ENCODE assay signal across 12 cellular contexts in the genomic region with DNA sequence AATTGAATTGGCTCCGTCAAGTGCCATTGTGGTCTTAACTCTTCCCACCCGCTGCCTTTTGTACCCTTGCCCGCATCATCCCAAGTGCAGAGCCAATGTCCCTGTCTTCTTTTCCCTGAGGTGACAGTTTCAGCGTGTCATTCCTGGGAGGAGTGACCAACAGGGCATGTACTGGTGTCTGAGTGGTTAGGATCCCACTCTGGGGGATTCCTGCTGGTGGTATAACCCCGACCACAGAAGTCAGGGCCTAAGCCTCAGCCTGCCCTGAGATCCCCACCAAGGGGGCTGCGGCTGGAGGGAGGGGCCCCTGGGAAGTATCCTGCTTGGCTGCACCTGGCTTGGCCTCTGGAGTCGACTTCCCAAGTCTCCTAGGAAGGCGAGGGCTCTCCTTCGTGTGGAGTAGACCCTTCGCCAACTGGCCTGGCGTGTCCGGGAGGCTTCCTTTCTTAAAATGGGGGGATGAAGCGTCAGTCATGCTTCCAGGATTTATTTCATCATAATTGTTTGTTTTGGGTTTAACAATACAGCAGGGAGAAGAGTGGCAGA. TPM values are rescaled to one million over a fixed set of nuclear protein-coding genes. Genes with fewer than 3 reads are reported as not detected.
DNase-seq lines count a peak whose midpoint lies in the region; ATAC-seq and TF ChIP-seq lines count a peak whose summit lies in the region.
"Had no signal": no experiment of that assay in that cellular context is flagged by ENCODE, and none has a peak within 500 bp of the region (broad histone marks: within the 10 kb centered on the region; RNA-seq: fewer than 3 reads in every experiment).

No MANE protein-coding gene starts in this region.

- no TSS peak for BruUV-seq in PC-9 (replicated peaks; lab: Mats Ljungman, UMichigan)

- peak overlapping the region; percentile 56 for H3K4me2 ChIP-seq in PC-9

- H3K9me2 ChIP-seq in PC-9 (ENCODE audit: insufficient read depth): no peaks in the 10 kb centered on the region

- no peaks in the 10 kb centered on the region for H4K20me1 ChIP-seq in PC-9 (ENCODE audit: insufficient read depth)

- no peak overlapping the region for H3K4me3 ChIP-seq in PC-9
- peak overlapping the region; percentile 9 for H3K4me3 ChIP-seq in coronary artery
- H3K4me3 ChIP-seq in upper lobe of left lung: no peak overlapping the region

- no peaks in the 10 kb centered on the region for H3K9me3 ChIP-seq in PC-9 (ENCODE audit: insufficient read depth, low read depth)
- no peaks in the 10 kb centered on the region for H3K9me3 ChIP-seq in upper lobe of left lung
- H3K9me3 ChIP-seq: Caco-2 had no signal

- TF ChIP-seq EP300 in upper lobe of left lung (IDR thresholded peaks at IDR 0.05): no peak

- H2AFZ ChIP-seq in PC-9: no peak overlapping the region

- no peaks in the 10 kb centered on the region for H3K79me2 ChIP-seq in PC-9 (ENCODE audit: low read depth)

- intact Hi-C loops in PC-9 (cut with micrococcal nuclease; ENCODE audit: unreplicated experiment): loop anchor here (1.0 kb wide), 1 partner anchor 20 kb away; no protein-coding TSS in a partner anchor

- H3F3A ChIP-seq in PC-9 (ENCODE audit: insufficient read depth, low read depth): peaks cover 29% of the 10 kb centered on the region

- 68 to 70% methylated on average over 13 of the region's 13 CpGs for WGBS in upper lobe of left lung, 2 donors

- CTCF ChIA-PET in PC-9 (lab: Charles Lee): no interaction called here

- H3K4me1 ChIP-seq in PC-9 (replicated peaks; ENCODE audit: insufficient read depth) (peaks cover 64% of the 10 kb centered on the region), upper lobe of left lung (peaks cover 88 to 94% (median 93%) of the 10 kb centered on the region in 4 donors)

- peak overlapping the region; percentile 44 for H3K27ac ChIP-seq in PC-9
- peak overlapping the region; percentile 95 to 96 for H3K27ac ChIP-seq in coronary artery
- peak overlapping the region; percentile 68 to 89 (median 79) for H3K27ac ChIP-seq in upper lobe of left lung

- TF ChIP-seq CTCF in PC-9 (conservative IDR thresholded peaks at IDR 0.05): peak; percentile 44; the same call in 1 of the 2 replicates
- TF ChIP-seq CTCF in coronary artery (IDR thresholded peaks at IDR 0.05): no peak
- TF ChIP-seq CTCF in upper lobe of left lung (IDR thresholded peaks at IDR 0.05): no peak

- no peak for TF ChIP-seq POLR2A in upper lobe of left lung (IDR thresholded peaks at IDR 0.05)

- H3K36me3 ChIP-seq in PC-9 (ENCODE audit: low read depth) (no peaks in the 10 kb centered on the region), upper lobe of left lung (no peaks in the 10 kb centered on the region)

- ATAC-seq in upper lobe of left lung (ENCODE audit: low FRiP score in 2 of 2): no peak

- no peak for DNase-seq in PC-9
- no peak for DNase-seq in coronary artery (ENCODE audit: low spot score)
- DNase-seq in myocyte (ENCODE audit: low read depth): peak; percentile 77
- no peak for DNase-seq in upper lobe of left lung
- no peak for DNase-seq in NOMO-1 treated with dmso at 0.1 percent for 144 hours (lab: John Stamatoyannopoulos, UW; ENCODE audit: unreplicated experiment)
- DNase-seq in HUDEP-2 (lab: John Stamatoyannopoulos, UW; ENCODE audit: unreplicated experiment in 76 of 76): no peak
- no peak for DNase-seq in inferior parietal cortex (ENCODE audit: extremely low spot score)
- DNase-seq: activated CD8-positive, alpha-beta memory T cell treated with anti-CD3 and anti-CD28 coated beads for 24 hours; activated naive CD4-positive, alpha-beta T cell; stimulated activated CD4-positive, alpha-beta T cell treated with anti-CD3 and anti-CD28 coated beads, Interleukin-4, amount 100 ng/mL, for 1 hour; stimulated activated naive CD4-positive, alpha-beta T cell had no signal

- POLR2A ChIA-PET in PC-9 (lab: Charles Lee; ENCODE audit: unreplicated experiment): no interaction called here

- H3K27me3 ChIP-seq in PC-9 (ENCODE audit: insufficient read depth, low read depth) (peaks cover 9% of the 10 kb centered on the region; the same call in 1 of the 2 replicates), upper lobe of left lung (no peaks in the 10 kb centered on the region)

RNA-seq across cellular contexts. Expression of gene NFIX, which starts 40.6 kb away (rescaled TPM):
- total RNA-seq in PC-9 (2021) (19.7 and 24.2 TPM in 2 replicates), myocyte (17.7 and 23.3 TPM in 2 replicates), upper lobe of left lung (100 to 1,000 TPM in 3 of 6 donors, 10 to 100 TPM in 3; 64.0 to 188 (median 107) TPM)
- polyA plus RNA-seq in myocyte (2012): 86.6 TPM

Comparison
In these comparisons a context has a peak if more than half of its experiments do, and no peak if none do; other contexts are left out.
1. H3K27ac ChIP-seq: peak in every context shown above with its lines; median percentile 96 in coronary artery; 79 in upper lobe of left lung; 44 in PC-9.